ENCODE assay signal across 8 cellular contexts in genomic region chr1:32204943-32205361, GRCh38. TPM values are rescaled to one million over a fixed set of nuclear protein-coding genes. Genes with fewer than 3 reads are reported as not detected.
A peak's percentile ranks its signal among the peaks of the same experiment; 100 is the strongest.
DNase-seq lines count a peak whose midpoint lies in the region; ATAC-seq and TF ChIP-seq lines count a peak whose summit lies in the region.

No MANE protein-coding gene starts in this region.

- H3K9me3 Mint-ChIP-seq in T-cell, result no peaks in the 10 kb centered on the region
- peaks cover 14% of the 10 kb centered on the region for H3K9me3 Mint-ChIP-seq in glutamatergic neuron (ENCODE audit: unreplicated experiment)

- H3K4me3 ChIP-seq in HAP-1, result peak overlapping the region; percentile 61
- H3K4me3 ChIP-seq in skeletal muscle satellite cell (ENCODE audit: low read length), result peak overlapping the region; percentile 78

- H3K27ac Mint-ChIP-seq in T-cell (no peak overlapping the region), glutamatergic neuron (ENCODE audit: unreplicated experiment) (no peak overlapping the region)

- H3K4me1 ChIP-seq in HAP-1, result peaks cover 11% of the 10 kb centered on the region
- peaks cover 30% of the 10 kb centered on the region for H3K4me1 ChIP-seq in skeletal muscle satellite cell (ENCODE audit: control insufficient read depth, insufficient read depth, low read length)

- H3K27me3 ChIP-seq in HAP-1 (ENCODE audit: low read depth), result no peaks in the 10 kb centered on the region
- no peaks in the 10 kb centered on the region for H3K27me3 ChIP-seq in skeletal muscle satellite cell (ENCODE audit: control insufficient read depth, insufficient read depth, low read length)

- DNase-seq in HAP-1 (ENCODE audit: low spot score in 2 of 2) (no peak), T-cell (no peak), glutamatergic neuron (no peak), GM13976 (ENCODE audit: low spot score) (no peak), medulla oblongata (ENCODE audit: extremely low spot score) (no peak)
- no peak for DNase-seq in stimulated activated CD4-positive, alpha-beta T cell treated with anti-CD3 and anti-CD28 coated beads, Interleukin-15, amount 100 ng/mL, for 24 hours
- no peak for DNase-seq in effector CD8-positive, alpha-beta T cell (lab: John Stamatoyannopoulos, UW)

- H3K36me3 ChIP-seq in HAP-1 (replicated peaks) (peaks cover 15% of the 10 kb centered on the region), skeletal muscle satellite cell (ENCODE audit: insufficient read depth, low read length) (no peaks in the 10 kb centered on the region)

- H3K36me3 Mint-ChIP-seq in T-cell (no peaks in the 10 kb centered on the region), glutamatergic neuron (ENCODE audit: unreplicated experiment) (no peaks in the 10 kb centered on the region)

- H3K9ac ChIP-seq in skeletal muscle satellite cell (ENCODE audit: low read depth, low read length), result peak overlapping the region; percentile 84

- H3K4me1 Mint-ChIP-seq in T-cell, result peaks cover 37 to 60% (median 37%) of the 10 kb centered on the region in 3 donors
- peaks cover 7% of the 10 kb centered on the region for H3K4me1 Mint-ChIP-seq in glutamatergic neuron (ENCODE audit: low read depth, unreplicated experiment)

- ATAC-seq in T-cell (replicated peaks in 1 of 4), result no peak

- CTCF ChIA-PET in T-cell (lab: Charles Lee), result interaction anchor here in 1 of 2 donors (1.2 to 1.5 kb wide), 2 partner anchors 11 to 12 kb away, joined by 3 to 5 read pairs; no protein-coding TSS in a partner anchor

- H3K4me2 ChIP-seq in skeletal muscle satellite cell (ENCODE audit: low read length), result peak overlapping the region; percentile 95

- POLR2A ChIA-PET in T-cell (lab: Charles Lee), result no interaction called here

- TF ChIP-seq CTCF in glutamatergic neuron (IDR thresholded peaks at IDR 0.05; ENCODE audit: partially characterized antibody, unreplicated experiment) (no peak), GM13976 (IDR thresholded peaks at IDR 0.05; ENCODE audit: borderline replicate concordance, control extremely low read depth, extremely low read depth, insufficient read depth, missing control alignments) (no peak)

- H3K4me3 Mint-ChIP-seq in T-cell (peak overlapping the region; percentile 82 to 85 (median 84)), glutamatergic neuron (ENCODE audit: unreplicated experiment) (peak overlapping the region; percentile 91)

- no peaks in the 10 kb centered on the region for H3K27me3 Mint-ChIP-seq in T-cell
- H3K27me3 Mint-ChIP-seq in glutamatergic neuron (ENCODE audit: unreplicated experiment), result peaks cover 18% of the 10 kb centered on the region

- in situ Hi-C loops in HAP-1 (cut with MboI; ENCODE audit: low sequenced_read_pairs) (no loop called here), GM13976 (cut with MboI; ENCODE audit: low sequenced_read_pairs, unreplicated experiment) (no loop called here)

- H3K9me3 ChIP-seq in HAP-1 (no peaks in the 10 kb centered on the region), skeletal muscle satellite cell (replicated peaks; ENCODE audit: low read length) (no peaks in the 10 kb centered on the region)

RNA-seq across cellular contexts. Expression of gene IQCC, which starts 0.5 kb away (rescaled TPM):
- total RNA-seq in T-cell, result 1 to 10 TPM; 1.3 to 3.6 (median 2.3) TPM
- total RNA-seq in glutamatergic neuron (ENCODE audit: unreplicated experiment), result 2.7 TPM
- total RNA-seq in skeletal muscle satellite cell (2012; rRNA removed), result 0.76 and 2.2 TPM in 2 replicates

RNA-seq across cellular contexts. Expression of gene DCDC2B, which starts 3.9 kb away (rescaled TPM):
- under 1 TPM in 1 of 5 donors, not detected in 4; 0.18 TPM for total RNA-seq in T-cell
- total RNA-seq in glutamatergic neuron (ENCODE audit: unreplicated experiment), result not detected
- not detected in 2 replicates for total RNA-seq in skeletal muscle satellite cell (2012; rRNA removed)

RNA-seq across cellular contexts. Expression of gene CCDC28B, which starts 4.6 kb away (rescaled TPM):
- total RNA-seq in T-cell, result 1 to 10 TPM; 6.5 to 9.0 (median 6.8) TPM
- total RNA-seq in glutamatergic neuron (ENCODE audit: unreplicated experiment), result 34.4 TPM
- 4.4 and 7.6 TPM in 2 replicates for total RNA-seq in skeletal muscle satellite cell (2012; rRNA removed)

RNA-seq across cellular contexts. Expression of gene TMEM234, which starts 17.2 kb away (rescaled TPM):
- total RNA-seq in T-cell, result 10 to 100 TPM; 14.0 to 29.6 (median 26.0) TPM
- 21.8 TPM for total RNA-seq in glutamatergic neuron (ENCODE audit: unreplicated experiment)
- 12.7 and 18.1 TPM in 2 replicates for total RNA-seq in skeletal muscle satellite cell (2012; rRNA removed)

RNA-seq across cellular contexts. Expression of gene EIF3I, which starts 17.3 kb away (rescaled TPM):
- total RNA-seq in T-cell, result 100 to 1,000 TPM in 2 of 5 donors, 10 to 100 TPM in 3; 94.9 to 117 (median 98.4) TPM
- 103 TPM for total RNA-seq in glutamatergic neuron (ENCODE audit: unreplicated experiment)
- 348 and 369 TPM in 2 replicates for total RNA-seq in skeletal muscle satellite cell (2012; rRNA removed)
